ENCODE assay signal across 11 cellular contexts in genomic region chrX:23373129-23373804, GRCh38. TPM values are rescaled to one million over a fixed set of nuclear protein-coding genes. Genes with fewer than 3 reads are reported as not detected.
A peak's percentile ranks its signal among the peaks of the same experiment; 100 is the strongest.
DNase-seq lines count a peak whose midpoint lies in the region; ATAC-seq and TF ChIP-seq lines count a peak whose summit lies in the region.
"Had no signal": no experiment of that assay in that cellular context is flagged by ENCODE, and none has a peak within 500 bp of the region (broad histone marks: within the 10 kb centered on the region; RNA-seq: fewer than 3 reads in every experiment).

No MANE protein-coding gene starts in this region.

- H3K27me3 ChIP-seq in IMR-90 (ENCODE audit: control insufficient read depth, insufficient read depth, low read length) (no peaks in the 10 kb centered on the region), kidney epithelial cell (ENCODE audit: control insufficient read depth, insufficient read depth, low read length) (no peaks in the 10 kb centered on the region), upper lobe of left lung (no peaks in the 10 kb centered on the region)

- no peak overlapping the region for H2BK20ac ChIP-seq in IMR-90 (ENCODE audit: low read depth, low read length)

- H4K91ac ChIP-seq in IMR-90 (ENCODE audit: insufficient read depth, low read depth, low read length): no peak overlapping the region

- no peak overlapping the region for H3K56ac ChIP-seq in IMR-90 (ENCODE audit: extremely low read depth, insufficient read depth, low read length)

- no peak overlapping the region for H3K23ac ChIP-seq in IMR-90 (ENCODE audit: low read depth, low read length)

- no peak overlapping the region for H3K18ac ChIP-seq in IMR-90 (ENCODE audit: low read depth, low read length)

- H2AFZ ChIP-seq in IMR-90 (replicated peaks; ENCODE audit: low read length, poor library complexity): no peak overlapping the region

- H3K9me3 ChIP-seq in IMR-90 (ENCODE audit: control insufficient read depth, insufficient read depth, low read length): no peaks in the 10 kb centered on the region
- no peaks in the 10 kb centered on the region for H3K9me3 ChIP-seq in upper lobe of left lung

- H3K4me2 ChIP-seq in IMR-90 (ENCODE audit: low read depth, low read length): no peak overlapping the region

- no peak overlapping the region for H3K4me3 ChIP-seq in IMR-90 (ENCODE audit: insufficient read depth, low read depth, low read length)
- H3K4me3 ChIP-seq in kidney epithelial cell (ENCODE audit: low read depth, low read length): no peak overlapping the region
- H3K4me3 ChIP-seq in upper lobe of left lung: no peak overlapping the region

- no peak overlapping the region for H2BK15ac ChIP-seq in IMR-90 (ENCODE audit: low read depth, low read length)

- no peak overlapping the region for H2AK5ac ChIP-seq in IMR-90 (ENCODE audit: low read depth, low read length)

- in situ Hi-C loops in IMR-90 (cut with MboI; ENCODE audit: low sequenced_read_pairs): no loop called here

- H3K9ac ChIP-seq in IMR-90 (ENCODE audit: low read depth, low read length): no peak overlapping the region

- H3K36me3 ChIP-seq in IMR-90 (ENCODE audit: control insufficient read depth, insufficient read depth, low read length) (no peaks in the 10 kb centered on the region), kidney epithelial cell (ENCODE audit: control insufficient read depth, insufficient read depth, low read length) (no peaks in the 10 kb centered on the region), upper lobe of left lung (no peaks in the 10 kb centered on the region)

- H3K27ac ChIP-seq in IMR-90 (ENCODE audit: insufficient read depth, low read length) (no peak overlapping the region), upper lobe of left lung (no peak overlapping the region)

- no peak for TF ChIP-seq RAD21 in IMR-90 (IDR thresholded peaks at IDR 0.05; ENCODE audit: low read length)

- no TSS peak for BruUV-seq in IMR-90 (replicated peaks; lab: Mats Ljungman, UMichigan)

- CTCF ChIA-PET in IMR-90 (lab: Yijun Ruan, JAX): no interaction called here

- TF ChIP-seq CTCF in IMR-90 (conservative IDR thresholded peaks at IDR 0.05; ENCODE audit: low read depth, low read length): no peak
- no peak for TF ChIP-seq CTCF in kidney epithelial cell (IDR thresholded peaks at IDR 0.05; ENCODE audit: insufficient read depth, low read length, poor library complexity, severe bottlenecking)
- TF ChIP-seq CTCF in upper lobe of left lung (IDR thresholded peaks at IDR 0.05): no peak

- POLR2A ChIA-PET in IMR-90 (lab: Charles Lee; ENCODE audit: unreplicated experiment): no interaction called here

- TF ChIP-seq EP300 in upper lobe of left lung (IDR thresholded peaks at IDR 0.05): no peak

- peak; percentile 68 for DNase-seq in IMR-90
- peak; percentile 56 for DNase-seq in cerebellar cortex (ENCODE audit: low spot score)
- peak; percentile 45 for DNase-seq in kidney epithelial cell (ENCODE audit: low read depth)
- DNase-seq in upper lobe of left lung: no peak
- no peak for DNase-seq in iPS-NIHi11 (ENCODE audit: low spot score)
- no peak for DNase-seq in NCI-H2227 (lab: John Stamatoyannopoulos, UW; ENCODE audit: unreplicated experiment)
- DNase-seq in stimulated activated CD4-positive, alpha-beta T cell treated with anti-CD3 and anti-CD28 coated beads, Interleukin-1b, Interleukin-23, amount 100 ng/mL, for 48 hours: no peak
- DNase-seq: activated CD4-positive, alpha-beta T cell treated with anti-CD3 and anti-CD28 coated beads, Interleukin-2, amount 10 ng/mL, durations not matched to agents 7 days and 5 days; stimulated activated CD4-positive, alpha-beta T cell treated with anti-CD3 and anti-CD28 coated beads, Interleukin-2, amount 100 ng/mL, for 48 hours had no signal

- 40% methylated on average over 1 of the region's 5 CpGs; no CpG with 5 or more reads in 1 of the 2 experiments for WGBS in IMR-90 (ENCODE audit: extremely low coverage in 2 of 2, insufficient read length in 1 of 2), 2 experiments
- 55% methylated on average over 5 of the region's 5 CpGs for WGBS in upper lobe of left lung, 2 donors

- H2AK9ac ChIP-seq in IMR-90 (replicated peaks; ENCODE audit: low read depth, low read length, poor library complexity): no peak overlapping the region

- intact Hi-C loops in IMR-90 (cut with micrococcal nuclease): no loop called here

- H2BK120ac ChIP-seq in IMR-90 (ENCODE audit: low read depth, low read length): no peak overlapping the region

- no peaks in the 10 kb centered on the region for H3K4me1 ChIP-seq in IMR-90 (ENCODE audit: control insufficient read depth, insufficient read depth, low read length)
- peaks cover 0 to 2% (median 0%) of the 10 kb centered on the region in 4 donors for H3K4me1 ChIP-seq in upper lobe of left lung

- no peak overlapping the region for H3K4ac ChIP-seq in IMR-90 (ENCODE audit: low read depth, low read length)

- no peaks in the 10 kb centered on the region for H3K79me1 ChIP-seq in IMR-90 (ENCODE audit: low read depth in 1 of 2, low read length in 2 of 2)

- dilution Hi-C loops in IMR-90 (cut with HindIII; ENCODE audit: low sequenced_read_pairs, unreplicated experiment): no loop called here

- TF ChIP-seq POLR2A in IMR-90 (IDR thresholded peaks at IDR 0.05; ENCODE audit: low read depth, low read length) (no peak), upper lobe of left lung (IDR thresholded peaks at IDR 0.05) (no peak)

- no peak overlapping the region for H2BK5ac ChIP-seq in IMR-90 (ENCODE audit: low read depth, low read length, poor library complexity, severe bottlenecking)

- H4K20me1 ChIP-seq in IMR-90 (ENCODE audit: insufficient read depth, low read length): no peaks in the 10 kb centered on the region

- no peak overlapping the region for H4K5ac ChIP-seq in IMR-90 (ENCODE audit: low read depth, low read length)

- ATAC-seq in IMR-90 (ENCODE audit: low read depth): no peak; the same call in 1 of the 2 replicates
- ATAC-seq in upper lobe of left lung (ENCODE audit: low FRiP score in 2 of 2): peak; percentile 5 to 79
- ATAC-seq in GM19395 (IDR thresholded peaks at IDR 0.05; ENCODE audit: unreplicated experiment): no peak
- ATAC-seq: activated naive CD4-positive, alpha-beta T cell treated with anti-CD3 and anti-CD28 coated beads, Interleukin-2, amount 50 U/mL, for 72 hours had no signal

- H3K14ac ChIP-seq in IMR-90 (replicated peaks; ENCODE audit: low read depth, low read length): no peak overlapping the region

- no peaks in the 10 kb centered on the region for H3K9me1 ChIP-seq in IMR-90 (ENCODE audit: insufficient read depth, low read length)

- H4K8ac ChIP-seq in IMR-90 (ENCODE audit: low read depth in 2 of 2, low read length in 2 of 2): no peak overlapping the region

TF ChIP-seq in IMR-90, 13 proteins besides CTCF, POLR2A, EP300 and RAD21:
- no peak for TF ChIP-seq SMC3 (IDR thresholded peaks at IDR 0.05; ENCODE audit: low read depth, low read length)

RNA-seq across cellular contexts. Expression of gene PTCHD1, which starts 38.6 kb away (rescaled TPM):
- total RNA-seq in IMR-90 (2012; rRNA removed): not detected in 2 replicates
- not detected in 2 replicates for polyA plus RNA-seq in IMR-90 (2012; rRNA removed)
- not detected in 2 replicates for polyA plus RNA-seq in IMR-90 (2012; cell fraction: cytosol; rRNA removed)
- polyA plus RNA-seq in IMR-90 (2012; cell fraction: nucleus; rRNA removed; ENCODE audit: low replicate concordance): not detected in 2 replicates
- 0.17 and 0.68 TPM in 2 replicates for total RNA-seq in kidney epithelial cell
- total RNA-seq in upper lobe of left lung: 1 to 10 TPM in 3 of 6 donors, under 1 TPM in 3; 0.61 to 2.2 (median 1.4) TPM
- total RNA-seq: activated CD4-positive, alpha-beta T cell treated with anti-CD3 and anti-CD28 coated beads, Interleukin-2, amount 10 ng/mL, durations not matched to agents 7 days and 5 days; activated naive CD4-positive, alpha-beta T cell treated with anti-CD3 and anti-CD28 coated beads, Interleukin-2, amount 50 U/mL, for 72 hours had no signal

Comparison
In these comparisons a context has a peak if more than half of its experiments do, and no peak if none do; other contexts are left out.
1. ATAC-seq: peak in upper lobe of left lung (2 of 2); none in IMR-90 (single experiment) and GM19395 (single experiment).
2. DNase-seq: peak in IMR-90 (single experiment), cerebellar cortex (single experiment) and kidney epithelial cell (single experiment); none in upper lobe of left lung (0 of 2), iPS-NIHi11 (single experiment), NCI-H2227 (single experiment) and stimulated activated CD4-positive, alpha-beta T cell treated with anti-CD3 and anti-CD28 coated beads, Interleukin-1b, Interleukin-23, amount 100 ng/mL, for 48 hours (single experiment).